Comparison of ENCODE assay signal across 2 cellular contexts in genomic region chr3:130712718-130713423, GRCh38.
TF ChIP-seq lines count a peak whose summit lies in the region.

No MANE protein-coding gene starts in this region.

TF ChIP-seq in GM23338, 12 proteins besides CTCF, POLR2A, EP300 and RAD21 (continued from another document):
- no peak for TF ChIP-seq REST (IDR thresholded peaks at IDR 0.05; ENCODE audit: unreplicated experiment)
- no peak for TF ChIP-seq ZNF462 (CRISPR knock-in tag; IDR thresholded peaks at IDR 0.05)
- TF ChIP-seq STAT1 (IDR thresholded peaks at IDR 0.05; ENCODE audit: unreplicated experiment), result no peak

TF ChIP-seq in WTC11, 78 proteins besides CTCF, POLR2A, EP300 and RAD21 (continued from another document):
- TF ChIP-seq PRDM15 (CRISPR knock-in tag; IDR thresholded peaks at IDR 0.05), result no peak
- no peak for TF ChIP-seq ZNF512 (CRISPR knock-in tag; IDR thresholded peaks at IDR 0.05; ENCODE audit: borderline replicate concordance)
